In genomic region chr12:102964872-102965271, GRCh38 we compare ENCODE assay signal across 11 cellular contexts. TPM values are rescaled to one million over a fixed set of nuclear protein-coding genes. Genes with fewer than 3 reads are reported as not detected.
DNase-seq lines count a peak whose midpoint lies in the region; ATAC-seq and TF ChIP-seq lines count a peak whose summit lies in the region.
"Had no signal": no experiment of that assay in that cellular context is flagged by ENCODE, and none has a peak within 500 bp of the region (broad histone marks: within the 10 kb centered on the region; RNA-seq: fewer than 3 reads in every experiment).

No MANE protein-coding gene starts in this region.

- no peak for TF ChIP-seq EP300 in sigmoid colon (IDR thresholded peaks at IDR 0.05)

- H3K27me3 ChIP-seq in sigmoid colon: peaks cover 37 to 86% (median 43%) of the 10 kb centered on the region in 3 donors

- peaks cover 85% of the 10 kb centered on the region for H3K27me3 Mint-ChIP-seq in activated CD4-positive, alpha-beta T cell treated with anti-CD3 and anti-CD28 coated beads, Interleukin-2, amount 10 ng/mL, durations not matched to agents 7 days and 5 days
- peaks cover 93% of the 10 kb centered on the region for H3K27me3 Mint-ChIP-seq in stimulated activated memory B cell treated with anti-CD40 and anti-IgM and Interleukin-4, amounts not matched to agents 10 μg/mL and 1 μg/mL and 100 μg/mL, for 72 hours

- no peak overlapping the region for H3K27ac ChIP-seq in sigmoid colon

- H3K4me1 Mint-ChIP-seq in activated CD4-positive, alpha-beta T cell treated with anti-CD3 and anti-CD28 coated beads, Interleukin-2, amount 10 ng/mL, durations not matched to agents 7 days and 5 days: peaks cover 15% of the 10 kb centered on the region
- H3K4me1 Mint-ChIP-seq in stimulated activated memory B cell treated with anti-CD40 and anti-IgM and Interleukin-4, amounts not matched to agents 10 μg/mL and 1 μg/mL and 100 μg/mL, for 72 hours: peaks cover 27% of the 10 kb centered on the region

- H3K9me3 Mint-ChIP-seq in activated CD4-positive, alpha-beta T cell treated with anti-CD3 and anti-CD28 coated beads, Interleukin-2, amount 10 ng/mL, durations not matched to agents 7 days and 5 days: peaks cover 6% of the 10 kb centered on the region
- peaks cover 8% of the 10 kb centered on the region for H3K9me3 Mint-ChIP-seq in stimulated activated memory B cell treated with anti-CD40 and anti-IgM and Interleukin-4, amounts not matched to agents 10 μg/mL and 1 μg/mL and 100 μg/mL, for 72 hours

- peaks cover 4% of the 10 kb centered on the region for H3K36me3 Mint-ChIP-seq in activated CD4-positive, alpha-beta T cell treated with anti-CD3 and anti-CD28 coated beads, Interleukin-2, amount 10 ng/mL, durations not matched to agents 7 days and 5 days (ENCODE audit: low read depth)
- H3K36me3 Mint-ChIP-seq in stimulated activated memory B cell treated with anti-CD40 and anti-IgM and Interleukin-4, amounts not matched to agents 10 μg/mL and 1 μg/mL and 100 μg/mL, for 72 hours: peaks cover 5% of the 10 kb centered on the region

- H3K27ac Mint-ChIP-seq in activated CD4-positive, alpha-beta T cell treated with anti-CD3 and anti-CD28 coated beads, Interleukin-2, amount 10 ng/mL, durations not matched to agents 7 days and 5 days: no peak overlapping the region
- H3K27ac Mint-ChIP-seq in stimulated activated memory B cell treated with anti-CD40 and anti-IgM and Interleukin-4, amounts not matched to agents 10 μg/mL and 1 μg/mL and 100 μg/mL, for 72 hours: no peak overlapping the region

- peak; percentile 17 for DNase-seq in activated CD4-positive, alpha-beta T cell treated with anti-CD3 and anti-CD28 coated beads, Interleukin-2, amount 10 ng/mL, durations not matched to agents 7 days and 5 days
- no peak for DNase-seq in activated CD4-positive, alpha-beta T cell treated with anti-CD3 and anti-CD28 coated beads for 1 hour
- peak; percentile 97 to 99 (median 98) for DNase-seq in NCI-H1417 (lab: John Stamatoyannopoulos, UW)
- DNase-seq in ecto neural progenitor cell (ENCODE audit: low spot score): peak; percentile 82
- no peak for DNase-seq in sigmoid colon
- no peak for DNase-seq in NCI-H345 (lab: John Stamatoyannopoulos, UW)
- no peak for DNase-seq in cerebellum (ENCODE audit: low spot score)

- POLR2A ChIA-PET in activated CD4-positive, alpha-beta T cell treated with anti-CD3 and anti-CD28 coated beads, Interleukin-2, amount 10 ng/mL, durations not matched to agents 7 days and 5 days (lab: Charles Lee): no interaction called here

- 1 to 5% methylated on average over 21 of the region's 21 CpGs for WGBS in sigmoid colon, 2 donors

- no peaks in the 10 kb centered on the region for H3K36me3 ChIP-seq in sigmoid colon

- ATAC-seq in stimulated activated memory B cell treated with anti-CD40 and anti-IgM and Interleukin-4, amounts not matched to agents 10 μg/mL and 1 μg/mL and 100 μg/mL, for 72 hours: peak; percentile 51

- no peak overlapping the region for H3K4me3 ChIP-seq in sigmoid colon

- no peak for TF ChIP-seq CTCF in sigmoid colon (IDR thresholded peaks at IDR 0.05)

- no peak for TF ChIP-seq POLR2A in sigmoid colon (IDR thresholded peaks at IDR 0.05)

- CTCF ChIA-PET in activated CD4-positive, alpha-beta T cell treated with anti-CD3 and anti-CD28 coated beads, Interleukin-2, amount 10 ng/mL, durations not matched to agents 7 days and 5 days (lab: Charles Lee): no interaction called here

- H3K4me3 Mint-ChIP-seq in activated CD4-positive, alpha-beta T cell treated with anti-CD3 and anti-CD28 coated beads, Interleukin-2, amount 10 ng/mL, durations not matched to agents 7 days and 5 days: peak overlapping the region; percentile 49
- H3K4me3 Mint-ChIP-seq in stimulated activated memory B cell treated with anti-CD40 and anti-IgM and Interleukin-4, amounts not matched to agents 10 μg/mL and 1 μg/mL and 100 μg/mL, for 72 hours: peak overlapping the region; percentile 87

- H3K9me3 ChIP-seq in sigmoid colon: peaks cover 0 to 4% (median 2%) of the 10 kb centered on the region in 4 donors

- intact Hi-C loops in sigmoid colon (cut with DNase I): no loop called here

- peaks cover 0 to 12% (median 8%) of the 10 kb centered on the region in 4 donors for H3K4me1 ChIP-seq in sigmoid colon

RNA-seq across cellular contexts. Expression of gene ASCL1, which starts 7.4 kb away (rescaled TPM):
- total RNA-seq in activated CD4-positive, alpha-beta T cell treated with anti-CD3 and anti-CD28 coated beads, Interleukin-2, amount 10 ng/mL, durations not matched to agents 7 days and 5 days: not detected
- total RNA-seq in sigmoid colon (under 1 TPM in 2 of 4 donors, not detected in 2; under 0.01 to 0.55 TPM), cerebellum (14.0 TPM)
- polyA plus RNA-seq in sigmoid colon: under 1 TPM in 2 of 3 donors, not detected in 1; 0.09 to 0.60 TPM
- total RNA-seq: lung microvascular endothelial cell, subcutaneous adipose tissue had no signal

RNA-seq across cellular contexts. Expression of gene PAH, which starts 47.8 kb away (rescaled TPM):
- total RNA-seq in activated CD4-positive, alpha-beta T cell treated with anti-CD3 and anti-CD28 coated beads, Interleukin-2, amount 10 ng/mL, durations not matched to agents 7 days and 5 days: not detected
- total RNA-seq in sigmoid colon (1 to 10 TPM in 1 of 4 donors, under 1 TPM in 2, not detected in 1; 0.36 to 1.1 (median 0.55) TPM), cerebellum (1.2 TPM)
- polyA plus RNA-seq in sigmoid colon: under 1 TPM in 1 of 3 donors, not detected in 2; 0.19 TPM
- total RNA-seq: lung microvascular endothelial cell, subcutaneous adipose tissue had no signal
- polyA plus RNA-seq: BJ had no signal

Comparison
In these comparisons a context has a peak if more than half of its experiments do, and no peak if none do; other contexts are left out.
1. DNase-seq: peak in activated CD4-positive, alpha-beta T cell treated with anti-CD3 and anti-CD28 coated beads, Interleukin-2, amount 10 ng/mL, durations not matched to agents 7 days and 5 days (single experiment), NCI-H1417 (3 of 3) and ecto neural progenitor cell (single experiment); none in activated CD4-positive, alpha-beta T cell treated with anti-CD3 and anti-CD28 coated beads for 1 hour (single experiment), sigmoid colon (single experiment), NCI-H345 (single experiment) and cerebellum (single experiment).